Comparison of ENCODE assay signal across 14 cellular contexts in the genomic region with DNA sequence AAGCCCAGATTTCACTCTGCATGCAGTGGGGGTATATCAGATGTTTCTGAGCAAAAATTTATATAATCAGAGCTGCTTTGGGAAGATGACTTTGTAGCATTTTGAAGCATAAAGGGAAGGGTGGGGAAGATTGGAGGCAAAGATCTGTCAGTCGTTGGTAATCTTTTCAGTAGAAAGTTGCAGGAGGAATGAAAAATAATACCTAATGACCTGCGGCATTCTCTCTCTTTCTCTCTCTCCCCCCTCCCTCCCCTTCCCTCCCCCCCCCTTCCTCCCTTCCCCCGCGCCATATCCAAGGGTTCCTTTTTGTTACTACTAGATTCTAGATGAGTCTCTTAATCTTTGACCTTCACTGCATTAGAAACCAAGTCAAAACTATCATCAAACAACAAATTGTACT. TPM values are rescaled to one million over a fixed set of nuclear protein-coding genes. Genes with fewer than 3 reads are reported as not detected.
DNase-seq lines count a peak whose midpoint lies in the region; ATAC-seq and TF ChIP-seq lines count a peak whose summit lies in the region.
"Had no signal": no experiment of that assay in that cellular context is flagged by ENCODE, and none has a peak within 500 bp of the region (broad histone marks: within the 10 kb centered on the region; RNA-seq: fewer than 3 reads in every experiment).

No MANE protein-coding gene starts in this region.

- H3K4me3 ChIP-seq in DOHH2 (ENCODE audit: low read length) = no peak overlapping the region
- no peak overlapping the region for H3K4me3 ChIP-seq in naive thymus-derived CD4-positive, alpha-beta T cell (ENCODE audit: low read length)
- H3K4me3 ChIP-seq in osteoblast (ENCODE audit: insufficient read depth, low read length) = no peak overlapping the region

- POLR2A ChIA-PET in T-cell (lab: Charles Lee) = interaction anchor here in 1 of 2 donors (1.2 kb wide), 1 partner anchor 276 kb away, joined by 3 read pairs; no protein-coding TSS in a partner anchor
- POLR2A ChIA-PET in naive thymus-derived CD4-positive, alpha-beta T cell (lab: Charles Lee) = no interaction called here

- H3K9me3 ChIP-seq in DOHH2 (ENCODE audit: control insufficient read depth, insufficient read depth, low read length) (no peaks in the 10 kb centered on the region), osteoblast (ENCODE audit: low read depth, low read length) (no peaks in the 10 kb centered on the region)
- no peaks in the 10 kb centered on the region for H3K9me3 ChIP-seq in naive thymus-derived CD4-positive, alpha-beta T cell (ENCODE audit: control insufficient read depth in 2 of 3, low read length in 3 of 3)
- H3K9me3 ChIP-seq: esophagus squamous epithelium had no signal

- intact Hi-C loops in naive thymus-derived CD4-positive, alpha-beta T cell (cut with micrococcal nuclease) = loop anchor here in 1 of 2 donors (10.0 kb wide), 1 partner anchor 111 kb away; the partner anchor contains the start of gene LYSMD2

- H3K4me2 ChIP-seq in DOHH2 (ENCODE audit: low read length) = peak overlapping the region; percentile 85; the same call in 1 of the 2 replicates
- no peak overlapping the region for H3K4me2 ChIP-seq in osteoblast (ENCODE audit: insufficient read depth, low read length)

- H3K9me2 ChIP-seq in DOHH2 (replicated peaks; ENCODE audit: control insufficient read depth, low read length) = no peaks in the 10 kb centered on the region

- in situ Hi-C loops in GM13976 (cut with MboI; ENCODE audit: low sequenced_read_pairs, unreplicated experiment) = no loop called here

- TF ChIP-seq CTCF in 22Rv1 (IDR thresholded peaks at IDR 0.05) (no peak), DOHH2 (IDR thresholded peaks at IDR 0.05; ENCODE audit: low read depth, low read length, poor library complexity, severe bottlenecking) (no peak), GM13976 (IDR thresholded peaks at IDR 0.05; ENCODE audit: borderline replicate concordance, control extremely low read depth, extremely low read depth, insufficient read depth, missing control alignments) (no peak), osteoblast (IDR thresholded peaks at IDR 0.05; ENCODE audit: extremely low read depth, low read depth, low read length) (no peak)

- no peaks in the 10 kb centered on the region for H3K9me3 Mint-ChIP-seq in T-cell
- no peaks in the 10 kb centered on the region for H3K9me3 Mint-ChIP-seq in naive thymus-derived CD4-positive, alpha-beta T cell

- DNase-seq in T-cell = no peak
- DNase-seq in naive thymus-derived CD4-positive, alpha-beta T cell = no peak
- no peak for DNase-seq in ureter (ENCODE audit: low spot score)
- no peak for DNase-seq in SKM-1 treated with dmso at 0.1 percent for 144 hours (lab: John Stamatoyannopoulos, UW; ENCODE audit: unreplicated experiment)
- DNase-seq in GM13976 (ENCODE audit: low spot score) = no peak
- no peak for DNase-seq in osteoblast (ENCODE audit: insufficient read length, low spot score, missing footprints)
- DNase-seq: activated CD8-positive, alpha-beta memory T cell treated with anti-CD3 and anti-CD28 coated beads for 24 hours; activated effector memory CD4-positive, alpha-beta T cell treated with anti-CD3 and anti-CD28 coated beads, Interleukin-2, amount 50 U/mL, for 16 hours; DMS 273 treated with DMSO at 0.1 percent for 48 hours; esophagus squamous epithelium; islet precursor cell; stimulated activated naive CD4-positive, alpha-beta T cell treated with Interleukin-2 at 50 U/mL for 16 hours had no signal

- no peak overlapping the region for H2AFZ ChIP-seq in osteoblast (ENCODE audit: low read length)

- H3F3A ChIP-seq in DOHH2 (ENCODE audit: control insufficient read depth, insufficient read depth) = peaks cover 12% of the 10 kb centered on the region

- H3K4me1 ChIP-seq in DOHH2 (ENCODE audit: control insufficient read depth, low read length) = peaks cover 47% of the 10 kb centered on the region
- H3K4me1 ChIP-seq in naive thymus-derived CD4-positive, alpha-beta T cell (ENCODE audit: control insufficient read depth in 2 of 2, insufficient read depth in 2 of 2, low read length in 2 of 2) = peaks cover 0 to 3% of the 10 kb centered on the region in 2 donors
- H3K4me1 ChIP-seq in osteoblast (ENCODE audit: insufficient read depth, low read length) = peaks cover 13% of the 10 kb centered on the region

- CTCF ChIA-PET in T-cell (lab: Charles Lee) = interaction anchor here in 1 of 2 donors (1.7 kb wide), 1 partner anchor 152 kb away, joined by 5 read pairs; no protein-coding TSS in a partner anchor
- CTCF ChIA-PET in naive thymus-derived CD4-positive, alpha-beta T cell (lab: Charles Lee) = interaction anchor here (0.6 kb wide), 1 partner anchor 26 kb away, joined by 5 read pairs; no protein-coding TSS in a partner anchor

- no peaks in the 10 kb centered on the region for H3K36me3 Mint-ChIP-seq in T-cell
- no peaks in the 10 kb centered on the region for H3K36me3 Mint-ChIP-seq in naive thymus-derived CD4-positive, alpha-beta T cell

- H3K27me3 ChIP-seq in DOHH2 (ENCODE audit: control insufficient read depth, low read length) = peaks cover 16% of the 10 kb centered on the region
- no peaks in the 10 kb centered on the region for H3K27me3 ChIP-seq in naive thymus-derived CD4-positive, alpha-beta T cell (ENCODE audit: control insufficient read depth in 2 of 2, insufficient read depth in 2 of 2, low read length in 2 of 2)
- H3K27me3 ChIP-seq in osteoblast (ENCODE audit: insufficient read depth, low read length) = peaks cover 9% of the 10 kb centered on the region
- H3K27me3 ChIP-seq: esophagus squamous epithelium had no signal

- H3K27ac Mint-ChIP-seq in T-cell = no peak overlapping the region
- H3K27ac Mint-ChIP-seq in naive thymus-derived CD4-positive, alpha-beta T cell = peak overlapping the region in 1 of 9 donors; percentile 12

- H3K4me3 Mint-ChIP-seq in T-cell = peak overlapping the region in 2 of 3 donors; percentile 38 to 85
- peak overlapping the region in 9 of 10 donors; percentile 29 to 92 (median 87) for H3K4me3 Mint-ChIP-seq in naive thymus-derived CD4-positive, alpha-beta T cell

- H3K4me1 Mint-ChIP-seq in T-cell = peaks cover 17 to 20% (median 18%) of the 10 kb centered on the region in 3 donors
- H3K4me1 Mint-ChIP-seq in naive thymus-derived CD4-positive, alpha-beta T cell = peaks cover 12 to 29% (median 19%) of the 10 kb centered on the region in 7 donors

- no peaks in the 10 kb centered on the region for H4K20me1 ChIP-seq in DOHH2 (ENCODE audit: control insufficient read depth, insufficient read depth, low read depth, low read length)
- H4K20me1 ChIP-seq in osteoblast (ENCODE audit: insufficient read depth, low read length) = peaks cover 12% of the 10 kb centered on the region

- H3K36me3 ChIP-seq in DOHH2 (ENCODE audit: control insufficient read depth, low read length) = no peaks in the 10 kb centered on the region
- peaks cover 0 to 9% (median 0%) of the 10 kb centered on the region in 3 experiments for H3K36me3 ChIP-seq in naive thymus-derived CD4-positive, alpha-beta T cell (ENCODE audit: control insufficient read depth in 2 of 3, insufficient read depth in 3 of 3, low read length in 3 of 3)
- H3K36me3 ChIP-seq in osteoblast (ENCODE audit: insufficient read depth, low read length) = no peaks in the 10 kb centered on the region
- H3K36me3 ChIP-seq: esophagus squamous epithelium had no signal

- H3K27ac ChIP-seq in 22Rv1 (peak overlapping the region; percentile 78), DOHH2 (ENCODE audit: low read depth, low read length) (no peak overlapping the region), osteoblast (ENCODE audit: low read depth, low read length) (no peak overlapping the region)
- H3K27ac ChIP-seq in naive thymus-derived CD4-positive, alpha-beta T cell (ENCODE audit: low read depth, low read length) = no peak overlapping the region

- H3K27me3 Mint-ChIP-seq in T-cell = peaks cover 16% of the 10 kb centered on the region in 2 donors
- peaks cover 14 to 53% (median 16%) of the 10 kb centered on the region in 5 donors for H3K27me3 Mint-ChIP-seq in naive thymus-derived CD4-positive, alpha-beta T cell

- H3K79me2 ChIP-seq in DOHH2 (ENCODE audit: control insufficient read depth, low read length) (peaks cover 25% of the 10 kb centered on the region), osteoblast (ENCODE audit: insufficient read depth, low read length) (peaks cover 26% of the 10 kb centered on the region)

- ATAC-seq in T-cell (replicated peaks in 1 of 4) = no peak
- no peak for ATAC-seq in naive thymus-derived CD4-positive, alpha-beta T cell

RNA-seq across cellular contexts. Expression of gene DMXL2, which starts 1.5 kb away (rescaled TPM):
- total RNA-seq in T-cell (1 to 10 TPM; 3.2 to 6.1 (median 4.6) TPM), ureter (43.5 TPM), osteoblast (37.3 and 46.0 TPM in 2 replicates)
- 10 to 100 TPM in 2 of 5 experiments, 1 to 10 TPM in 3; 6.4 to 58.3 (median 7.2) TPM for total RNA-seq in naive thymus-derived CD4-positive, alpha-beta T cell
- 1 to 10 TPM; 1.1 to 2.2 TPM for polyA plus RNA-seq in naive thymus-derived CD4-positive, alpha-beta T cell

RNA-seq across cellular contexts. Expression of gene SCG3, which starts 57.3 kb away (rescaled TPM):
- under 1 TPM in 2 of 5 donors, not detected in 3; 0.07 to 0.16 TPM for total RNA-seq in T-cell
- total RNA-seq in naive thymus-derived CD4-positive, alpha-beta T cell = not detected
- not detected for polyA plus RNA-seq in naive thymus-derived CD4-positive, alpha-beta T cell
- total RNA-seq in ureter = 0.18 TPM
- not detected in 2 replicates for total RNA-seq in osteoblast
